Comparison of ENCODE assay signal across 9 cellular contexts in the genomic region with DNA sequence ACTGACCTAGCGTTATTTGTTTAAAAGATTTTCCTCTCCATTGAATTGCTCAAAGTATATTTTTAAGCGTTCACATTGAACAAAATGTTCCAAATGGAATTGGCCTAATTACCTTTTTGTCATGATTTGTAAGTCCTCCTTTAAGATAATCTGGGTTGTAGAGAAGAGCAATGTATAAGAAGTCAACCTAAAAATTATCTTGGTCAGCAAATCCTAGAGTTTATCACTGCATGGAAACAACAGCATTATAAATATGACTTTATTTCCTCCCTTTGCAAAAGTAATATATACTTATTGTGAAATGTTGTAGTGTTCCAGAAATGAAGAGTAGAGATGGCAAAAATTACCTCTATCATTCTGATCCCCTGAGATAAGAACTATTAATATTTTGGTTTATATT.
"Had no signal": no experiment of that assay in that cellular context is flagged by ENCODE, and none has a peak within 500 bp of the region (broad histone marks: within the 10 kb centered on the region; RNA-seq: fewer than 3 reads in every experiment).

No MANE protein-coding gene starts in this region.

- H3K9me3 ChIP-seq: HAP-1 had no signal

- H3K27me3 Mint-ChIP-seq: IgD-negative memory B cell had no signal

- H3K9me3 Mint-ChIP-seq: HFFc6, IgD-negative memory B cell had no signal

- DNase-seq: GM23248, GOT3, H7, HFFc6, KG1 had no signal

- H3K27ac Mint-ChIP-seq: HFFc6, IgD-negative memory B cell had no signal

- H3K4me3 Mint-ChIP-seq: HFFc6, IgD-negative memory B cell had no signal

- H2AFZ ChIP-seq: GM23248 had no signal

- H3K27ac ChIP-seq: GM23248, HL-60 had no signal

- H3K9ac ChIP-seq: GM23248 had no signal

- ATAC-seq: HCT116 had no signal

- H3K4me3 ChIP-seq: GM23248, HAP-1 had no signal
